10 cellular contexts compared by ENCODE assay signal in the genomic region with DNA sequence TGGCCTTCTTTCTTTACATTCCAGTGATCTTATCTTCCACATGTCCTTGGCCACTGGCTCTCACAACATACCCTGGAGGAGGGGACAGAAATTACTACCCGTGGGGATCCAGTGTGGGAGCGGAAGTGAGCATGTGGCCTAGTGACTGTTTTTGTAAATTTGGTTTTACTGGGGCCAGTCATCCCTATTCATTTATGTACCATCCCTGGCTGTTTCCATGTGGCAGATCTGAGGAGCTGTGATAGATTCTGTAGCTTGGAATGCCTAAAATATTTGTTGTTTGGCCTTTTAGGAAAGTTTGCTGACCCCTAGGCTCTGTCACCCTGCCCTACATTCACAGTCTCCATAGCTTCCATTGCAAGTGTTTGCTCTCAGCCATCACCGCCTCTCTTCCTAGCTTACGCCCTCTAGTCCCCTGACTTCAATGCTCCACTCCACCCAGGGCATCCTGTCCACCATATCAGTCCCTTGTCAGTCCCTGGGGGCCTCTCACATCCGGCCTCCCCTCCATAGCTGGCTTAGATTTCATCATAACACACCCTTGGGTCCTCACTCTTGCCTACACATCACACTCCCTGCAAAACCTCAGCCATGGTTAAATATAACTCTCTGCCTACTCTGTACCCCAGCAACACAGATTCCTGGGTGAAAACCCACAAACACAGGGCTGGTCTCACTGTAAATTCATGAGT. TPM values are rescaled to one million over a fixed set of nuclear protein-coding genes. Genes with fewer than 3 reads are reported as not detected.
DNase-seq lines count a peak whose midpoint lies in the region; ATAC-seq lines count a peak whose summit lies in the region.
"Had no signal": no experiment of that assay in that cellular context is flagged by ENCODE, and none has a peak within 500 bp of the region (broad histone marks: within the 10 kb centered on the region; RNA-seq: fewer than 3 reads in every experiment).

No MANE protein-coding gene starts in this region.

- H4K20me1 ChIP-seq in BLaER1 treated with 17β-estradiol and CSF1 and Interleukin-3, amounts not matched to agents 10 nM and 100 nM: no peaks in the 10 kb centered on the region

- intact Hi-C loops in left cardiac atrium (cut with DNase I): no loop called here

- H3K9ac ChIP-seq in BLaER1 treated with 17β-estradiol and CSF1 and Interleukin-3, amounts not matched to agents 10 nM and 100 nM: peak overlapping the region in 9 of 11 experiments; percentile 19 to 74 (median 63); a peak in 15 of 22 replicates

- H3K27ac ChIP-seq in BLaER1 treated with 17β-estradiol and CSF1 and Interleukin-3, amounts not matched to agents 10 nM and 100 nM: peak overlapping the region in 9 of 11 experiments; percentile 68 to 83 (median 82); a peak in 18 of 22 replicates
- H3K27ac ChIP-seq in SJCRH30: no peak overlapping the region

- ATAC-seq in GM21717 (IDR thresholded peaks at IDR 0.05; ENCODE audit: unreplicated experiment): peak; percentile 44
- ATAC-seq in left cardiac atrium: peak in 1 of 2 donors; percentile 19
- no peak for ATAC-seq in GM19324 (IDR thresholded peaks at IDR 0.05; ENCODE audit: low FRiP score, unreplicated experiment)

- peak overlapping the region; percentile 62 to 88 (median 79) for H3K4me2 ChIP-seq in BLaER1 treated with 17β-estradiol and CSF1 and Interleukin-3, amounts not matched to agents 10 nM and 100 nM

- DNase-seq in SJCRH30: peak; percentile 17 to 18
- DNase-seq in left cardiac atrium: peak; percentile 36
- no peak for DNase-seq in germinal center (ENCODE audit: low spot score)
- DNase-seq in stimulated activated CD4-positive, alpha-beta T cell treated with anti-CD3 and anti-CD28 coated beads, Interleukin-12 subunit alpha, Interleukin-12 subunit beta, amount 100 ng/mL, for 4 hours: no peak
- DNase-seq in DMS153 treated with DMSO at 0.1 percent for 48 hours (lab: John Stamatoyannopoulos, UW; ENCODE audit: unreplicated experiment): no peak
- DNase-seq: hippocampal formation, NCI-H2081 treated with DMSO at 0.1 percent for 48 hours had no signal

- peak overlapping the region in 1 of 10 experiments; percentile 17; a peak in 1 of 20 replicates for H3K4me3 ChIP-seq in BLaER1 treated with 17β-estradiol and CSF1 and Interleukin-3, amounts not matched to agents 10 nM and 100 nM
- H3K4me3 ChIP-seq in SJCRH30: no peak overlapping the region

- H3K4me1 ChIP-seq in BLaER1 treated with 17β-estradiol and CSF1 and Interleukin-3, amounts not matched to agents 10 nM and 100 nM: peaks cover 22 to 82% (median 58%) of the 10 kb centered on the region in 10 experiments
- no peaks in the 10 kb centered on the region for H3K4me1 ChIP-seq in SJCRH30

- no peaks in the 10 kb centered on the region for H3K36me3 ChIP-seq in BLaER1 treated with 17β-estradiol and CSF1 and Interleukin-3, amounts not matched to agents 10 nM and 100 nM
- peaks cover 2% of the 10 kb centered on the region for H3K36me3 ChIP-seq in SJCRH30

- no peaks in the 10 kb centered on the region for H3K9me3 ChIP-seq in BLaER1 treated with 17β-estradiol and CSF1 and Interleukin-3, amounts not matched to agents 10 nM and 100 nM (replicated peaks in 1 of 11)
- H3K9me3 ChIP-seq in SJCRH30 (replicated peaks): no peaks in the 10 kb centered on the region

- H3K27me3 ChIP-seq in BLaER1 treated with 17β-estradiol and CSF1 and Interleukin-3, amounts not matched to agents 10 nM and 100 nM: no peaks in the 10 kb centered on the region
- no peaks in the 10 kb centered on the region for H3K27me3 ChIP-seq in SJCRH30

RNA-seq across cellular contexts. Expression of a gene that starts 25.8 kb away (rescaled TPM):
- total RNA-seq in SJCRH30 (2014; rRNA removed; shearing (Covaris generic)): 45.5 and 45.6 TPM in 2 replicates
- total RNA-seq in left cardiac atrium: 10 to 100 TPM; 54.7 to 55.4 TPM

Comparison
In these comparisons a context has a peak if more than half of its experiments do, and no peak if none do; other contexts are left out.
1. DNase-seq: peak in SJCRH30 (2 of 2) and left cardiac atrium (single experiment); none in germinal center (single experiment), stimulated activated CD4-positive, alpha-beta T cell treated with anti-CD3 and anti-CD28 coated beads, Interleukin-12 subunit alpha, Interleukin-12 subunit beta, amount 100 ng/mL, for 4 hours (single experiment) and DMS153 treated with DMSO at 0.1 percent for 48 hours (single experiment).